ENCODE assay signal across 1 cellular context in genomic region chr20:31861346-31862156, GRCh38.
TF ChIP-seq lines count a peak whose summit lies in the region.

No MANE protein-coding gene starts in this region.

TF ChIP-seq in HepG2, 621 proteins besides CTCF, POLR2A, EP300 and RAD21 (continued from another document):
- TF ChIP-seq, protein P1, sequence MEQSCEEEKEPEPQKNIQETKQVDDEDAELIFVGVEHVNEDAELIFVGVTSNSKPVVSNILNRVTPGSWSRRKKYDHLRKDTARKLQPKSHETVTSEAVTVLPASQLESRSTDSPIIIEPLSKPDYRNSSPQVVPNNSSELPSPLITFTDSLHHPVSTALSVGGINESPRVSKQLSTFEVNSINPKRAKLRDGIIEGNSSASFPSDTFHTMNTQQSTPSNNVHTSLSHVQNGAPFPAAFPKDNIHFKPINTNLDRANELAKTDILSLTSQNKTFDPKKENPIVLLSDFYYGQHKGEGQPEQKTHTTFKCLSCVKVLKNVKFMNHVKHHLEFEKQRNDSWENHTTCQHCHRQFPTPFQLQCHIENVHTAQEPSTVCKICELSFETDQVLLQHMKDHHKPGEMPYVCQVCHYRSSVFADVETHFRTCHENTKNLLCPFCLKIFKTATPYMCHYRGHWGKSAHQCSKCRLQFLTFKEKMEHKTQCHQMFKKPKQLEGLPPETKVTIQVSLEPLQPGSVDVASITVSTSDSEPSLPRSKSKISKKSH (CRISPR knock-in tag; IDR thresholded peaks at IDR 0.05; ENCODE audit: borderline replicate concordance) = no peak
- no peak for TF ChIP-seq ZNF235 (CRISPR knock-in tag; IDR thresholded peaks at IDR 0.05; ENCODE audit: borderline replicate concordance)
- TF ChIP-seq RBFOX2 (IDR thresholded peaks at IDR 0.05; ENCODE audit: low read depth, low read length) = 0 out of 2 replicates have a peak, but pooled peaks have one; percentile 44
- peak; percentile 64 for TF ChIP-seq ZFX (CRISPR knock-in tag; IDR thresholded peaks at IDR 0.05; ENCODE audit: low read depth)
- peak; percentile 41; the same call in 1 of the 2 replicates for TF ChIP-seq HNF4A (CRISPR knock-in tag; IDR thresholded peaks at IDR 0.05)
- TF ChIP-seq ZBTB44 (CRISPR knock-in tag; IDR thresholded peaks at IDR 0.05) = 0 out of 2 replicates have a peak, but pooled peaks have one; percentile 50
- no peak for TF ChIP-seq ARID2 (CRISPR knock-in tag; IDR thresholded peaks at IDR 0.05; ENCODE audit: borderline replicate concordance)
- TF ChIP-seq ZNF83 (CRISPR knock-in tag; IDR thresholded peaks at IDR 0.05; ENCODE audit: borderline replicate concordance) = no peak
- TF ChIP-seq ZSCAN20 (CRISPR knock-in tag; IDR thresholded peaks at IDR 0.05; ENCODE audit: borderline replicate concordance) = no peak
- no peak for TF ChIP-seq MIER3 (CRISPR knock-in tag; IDR thresholded peaks at IDR 0.05; ENCODE audit: borderline replicate concordance)
- peak; percentile 81; the same call in 1 of the 2 replicates for TF ChIP-seq ZNF761 (CRISPR knock-in tag; conservative IDR thresholded peaks at IDR 0.05)
- peak; percentile 82 for TF ChIP-seq ARNT2 (CRISPR knock-in tag; IDR thresholded peaks at IDR 0.05; ENCODE audit: low read depth)
- TF ChIP-seq MYC (CRISPR knock-in tag; IDR thresholded peaks at IDR 0.05; ENCODE audit: borderline replicate concordance) = no peak; the same call in 1 of the 2 replicates
- no peak for TF ChIP-seq ZNF503 (CRISPR knock-in tag; IDR thresholded peaks at IDR 0.05)
- peak; percentile 10; the same call in 1 of the 2 replicates for TF ChIP-seq SALL1 (CRISPR knock-in tag; IDR thresholded peaks at IDR 0.05)
- peak; percentile 86 for TF ChIP-seq SP4 (CRISPR knock-in tag; IDR thresholded peaks at IDR 0.05)
- no peak for TF ChIP-seq ZBTB14 (CRISPR knock-in tag; IDR thresholded peaks at IDR 0.05)
- TF ChIP-seq ZNF776 (CRISPR knock-in tag; IDR thresholded peaks at IDR 0.05) = no peak; the same call in 1 of the 2 replicates
- TF ChIP-seq NR1H2 (CRISPR knock-in tag; IDR thresholded peaks at IDR 0.05; ENCODE audit: borderline replicate concordance, low read depth) = 0 out of 2 replicates have a peak, but pooled peaks have one; percentile 30
- peak; percentile 78 for TF ChIP-seq THAP11 (CRISPR knock-in tag; IDR thresholded peaks at IDR 0.05)
- no peak for TF ChIP-seq KAT2B (IDR thresholded peaks at IDR 0.05; ENCODE audit: borderline replicate concordance, low read depth, low read length)
- TF ChIP-seq DPF2 (CRISPR knock-in tag; IDR thresholded peaks at IDR 0.05; ENCODE audit: borderline replicate concordance, low read depth) = no peak
- peak; percentile 25 for TF ChIP-seq ZNF350 (CRISPR knock-in tag; IDR thresholded peaks at IDR 0.05; ENCODE audit: borderline replicate concordance, low read depth)
- TF ChIP-seq ZNF749 (CRISPR knock-in tag; IDR thresholded peaks at IDR 0.05; ENCODE audit: borderline replicate concordance) = no peak
- TF ChIP-seq, protein P2, sequence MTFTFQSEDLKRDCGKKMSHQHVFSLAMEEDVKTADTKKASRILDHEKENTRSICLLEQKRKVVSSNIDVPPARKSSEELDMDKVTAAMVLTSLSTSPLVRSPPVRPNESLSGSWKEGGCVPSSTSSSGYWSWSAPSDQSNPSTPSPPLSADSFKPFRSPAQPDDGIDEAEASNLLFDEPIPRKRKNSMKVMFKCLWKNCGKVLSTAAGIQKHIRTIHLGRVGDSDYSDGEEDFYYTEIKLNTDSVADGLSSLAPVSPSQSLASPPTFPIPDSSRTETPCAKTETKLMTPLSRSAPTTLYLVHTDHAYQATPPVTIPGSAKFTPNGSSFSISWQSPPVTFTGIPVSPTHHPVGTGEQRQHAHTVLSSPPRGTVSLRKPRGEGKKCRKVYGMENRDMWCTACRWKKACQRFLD (CRISPR knock-in tag; IDR thresholded peaks at IDR 0.05; ENCODE audit: borderline replicate concordance) = 0 out of 2 replicates have a peak, but pooled peaks have one; percentile 29
TF ChIP-seq in HepG2: peak in this region for 127.
